8 cellular contexts compared by ENCODE assay signal in genomic region chr6:161417712-161418457, GRCh38.
DNase-seq lines count a peak whose midpoint lies in the region; ATAC-seq and TF ChIP-seq lines count a peak whose summit lies in the region.

No MANE protein-coding gene starts in this region.

- no peaks in the 10 kb centered on the region for H3K9me3 ChIP-seq in body of pancreas

- intact Hi-C loops in body of pancreas (cut with DNase I): no loop called here

- H3K27me3 ChIP-seq in body of pancreas: no peaks in the 10 kb centered on the region

- TF ChIP-seq POLR2A in body of pancreas (IDR thresholded peaks at IDR 0.05): peak in 2 of 3 donors; percentile 8 to 9

- peak; percentile 83 for DNase-seq in AG10803 (ENCODE audit: low read depth)
- DNase-seq in body of pancreas: peak; percentile 76 to 88 (median 86)
- peak; percentile 19 for DNase-seq in mucosa of gallbladder (ENCODE audit: low spot score)
- DNase-seq in dedifferentiated amniotic fluid mesenchymal stem cell (ENCODE audit: extremely low spot score): no peak

- TF ChIP-seq CTCF in AG10803 (conservative IDR thresholded peaks at IDR 0.05; ENCODE audit: low read length) (no peak), body of pancreas (IDR thresholded peaks at IDR 0.05) (no peak)

- WGBS in body of pancreas, 2 donors: 10 to 11% methylated on average over 7 to 8 of the region's 8 CpGs

- no peaks in the 10 kb centered on the region for H3K36me3 ChIP-seq in body of pancreas (replicated peaks in 1 of 2; ENCODE audit: insufficient read depth in 1 of 2, low read depth in 2 of 2)

- peak overlapping the region; percentile 82 to 89 (median 86) for H3K27ac ChIP-seq in body of pancreas

- peaks cover 62% of the 10 kb centered on the region for H3K4me1 ChIP-seq in body of pancreas

- H3K4me3 ChIP-seq in AG10803 (ENCODE audit: low read length): no peak overlapping the region
- H3K4me3 ChIP-seq in body of pancreas: no peak overlapping the region

- ATAC-seq in HG03175 (IDR thresholded peaks at IDR 0.05; ENCODE audit: unreplicated experiment) (peak; percentile 9), body of pancreas (peak; percentile 84), HG02610 (IDR thresholded peaks at IDR 0.05; ENCODE audit: unreplicated experiment) (no peak), GM19023 (IDR thresholded peaks at IDR 0.05; ENCODE audit: unreplicated experiment) (no peak), HG02884 (IDR thresholded peaks at IDR 0.05; ENCODE audit: unreplicated experiment) (no peak)

Comparison
In these comparisons a context has a peak if more than half of its experiments do, and no peak if none do; other contexts are left out.
1. ATAC-seq: peak in HG03175 (single experiment) and body of pancreas (single experiment); none in HG02610 (single experiment), GM19023 (single experiment) and HG02884 (single experiment).